In genomic region chr19:55304279-55304978, GRCh38 we compare ENCODE assay signal across 10 cellular contexts. TPM values are rescaled to one million over a fixed set of nuclear protein-coding genes. Genes with fewer than 3 reads are reported as not detected.
A peak's percentile ranks its signal among the peaks of the same experiment; 100 is the strongest.
DNase-seq lines count a peak whose midpoint lies in the region; TF ChIP-seq lines count a peak whose summit lies in the region.
"Had no signal": no experiment of that assay in that cellular context is flagged by ENCODE, and none has a peak within 500 bp of the region (broad histone marks: within the 10 kb centered on the region; RNA-seq: fewer than 3 reads in every experiment).

No MANE protein-coding gene starts in this region.

- no peaks in the 10 kb centered on the region for H3K27me3 Mint-ChIP-seq in activated T-helper 2 cell treated with anti-CD3 and anti-CD28 coated beads, Interferon-gamma antibody, Interleukin-2, Interleukin-4, amounts not matched to agents 10 μg/mL and 5 μg/mL and 100 μg/mL, durations not matched to agents 14 hours and 24 hours and 36 hours (ENCODE audit: low read depth)
- H3K27me3 Mint-ChIP-seq: brain had no signal

- H3K36me3 ChIP-seq in BE2C (peaks cover 39% of the 10 kb centered on the region), suprapubic skin (no peaks in the 10 kb centered on the region)

- no peak for TF ChIP-seq EP300 in suprapubic skin (IDR thresholded peaks at IDR 0.05)

- POLR2A ChIA-PET in GM10248 (lab: Yijun Ruan, JAX): no interaction called here

- intact Hi-C loops in activated T-helper 2 cell treated with anti-CD3 and anti-CD28 coated beads, Interferon-gamma antibody, Interleukin-2, Interleukin-4, amounts not matched to agents 10 μg/mL and 5 μg/mL and 100 μg/mL, durations not matched to agents 14 hours and 24 hours and 36 hours (cut with micrococcal nuclease): loop anchor here (5.0 kb wide), 1 partner anchor 83 kb away; the partner anchor contains the start of gene RPL28

- peaks cover 4% of the 10 kb centered on the region for H3K4me1 Mint-ChIP-seq in activated T-helper 2 cell treated with anti-CD3 and anti-CD28 coated beads, Interferon-gamma antibody, Interleukin-2, Interleukin-4, amounts not matched to agents 10 μg/mL and 5 μg/mL and 100 μg/mL, durations not matched to agents 14 hours and 24 hours and 36 hours (ENCODE audit: low read depth)

- CTCF ChIA-PET in GM10248 (lab: Yijun Ruan, JAX): interaction anchor here (3.5 kb wide), 1 partner anchor 79 kb away, joined by 19 read pairs; the partner anchor contains the start of gene TMEM238

- no peak overlapping the region for H3K4me3 ChIP-seq in BE2C (ENCODE audit: low read depth, low read length)
- H3K4me3 ChIP-seq in fibroblast of villous mesenchyme (ENCODE audit: low read depth, low read length): no peak overlapping the region
- H3K4me3 ChIP-seq in suprapubic skin: no peak overlapping the region

- TF ChIP-seq POLR2A in suprapubic skin (IDR thresholded peaks at IDR 0.05): no peak

- no peaks in the 10 kb centered on the region for H3K27me3 ChIP-seq in BE2C
- H3K27me3 ChIP-seq in suprapubic skin: no peaks in the 10 kb centered on the region

- peak; percentile 74 for DNase-seq in BE2C
- DNase-seq in GM10248 (ENCODE audit: extremely low spot score): peak; percentile 54
- DNase-seq in OCI-M1 (lab: John Stamatoyannopoulos, UW): peak; percentile 63
- DNase-seq in fibroblast of villous mesenchyme (ENCODE audit: low read depth): peak; percentile 48
- DNase-seq in activated T-helper 2 cell treated with anti-CD3 and anti-CD28 coated beads, Interferon-gamma antibody, Interleukin-2, Interleukin-4, amounts not matched to agents 10 μg/mL and 5 μg/mL and 100 μg/mL, durations not matched to agents 14 hours and 24 hours and 36 hours (ENCODE audit: low spot score): no peak
- no peak for DNase-seq in NCI-H446 (lab: John Stamatoyannopoulos, UW)
- DNase-seq in suprapubic skin (ENCODE audit: low spot score in 2 of 2): no peak
- no peak for DNase-seq in hepatic stellate cell (ENCODE audit: low spot score)

- no peaks in the 10 kb centered on the region; the same call in 1 of the 2 replicates for H3K4me1 ChIP-seq in BE2C
- H3K4me1 ChIP-seq in suprapubic skin: peaks cover 12% of the 10 kb centered on the region

- TF ChIP-seq CTCF in BE2C (IDR thresholded peaks at IDR 0.05; ENCODE audit: low read depth, low read length) (no peak), GM10248 (IDR thresholded peaks at IDR 0.05; ENCODE audit: control extremely low read depth, extremely low read depth, low read depth, missing control alignments) (no peak), fibroblast of villous mesenchyme (IDR thresholded peaks at IDR 0.05; ENCODE audit: insufficient read depth, low read depth, low read length) (no peak), suprapubic skin (IDR thresholded peaks at IDR 0.05) (no peak)

- H3K27ac ChIP-seq in suprapubic skin: no peak overlapping the region

- 90% methylated on average over 4 of the region's 39 CpGs for WGBS in suprapubic skin

- H3K9me3 ChIP-seq in BE2C (no peaks in the 10 kb centered on the region), suprapubic skin (no peaks in the 10 kb centered on the region)

- no peak overlapping the region for H3K4me3 Mint-ChIP-seq in activated T-helper 2 cell treated with anti-CD3 and anti-CD28 coated beads, Interferon-gamma antibody, Interleukin-2, Interleukin-4, amounts not matched to agents 10 μg/mL and 5 μg/mL and 100 μg/mL, durations not matched to agents 14 hours and 24 hours and 36 hours (ENCODE audit: low read depth)
- H3K4me3 Mint-ChIP-seq: brain, mesothelial cell of epicardium had no signal

- peaks cover 3% of the 10 kb centered on the region for H3K36me3 Mint-ChIP-seq in activated T-helper 2 cell treated with anti-CD3 and anti-CD28 coated beads, Interferon-gamma antibody, Interleukin-2, Interleukin-4, amounts not matched to agents 10 μg/mL and 5 μg/mL and 100 μg/mL, durations not matched to agents 14 hours and 24 hours and 36 hours (ENCODE audit: low read depth)

- no peaks in the 10 kb centered on the region for H3K9me3 Mint-ChIP-seq in activated T-helper 2 cell treated with anti-CD3 and anti-CD28 coated beads, Interferon-gamma antibody, Interleukin-2, Interleukin-4, amounts not matched to agents 10 μg/mL and 5 μg/mL and 100 μg/mL, durations not matched to agents 14 hours and 24 hours and 36 hours
- H3K9me3 Mint-ChIP-seq: mesothelial cell of epicardium had no signal

- H3K27ac Mint-ChIP-seq in activated T-helper 2 cell treated with anti-CD3 and anti-CD28 coated beads, Interferon-gamma antibody, Interleukin-2, Interleukin-4, amounts not matched to agents 10 μg/mL and 5 μg/mL and 100 μg/mL, durations not matched to agents 14 hours and 24 hours and 36 hours: no peak overlapping the region
- H3K27ac Mint-ChIP-seq: mesothelial cell of epicardium had no signal

RNA-seq across cellular contexts. Expression of gene BRSK1, which starts 20.6 kb away (rescaled TPM):
- polyA plus RNA-seq in BE2C (2012; ENCODE audit: insufficient read depth, insufficient read length, low read depth): 51.3 TPM
- total RNA-seq in fibroblast of villous mesenchyme (5.6 and 6.1 TPM in 2 replicates), suprapubic skin (1 to 10 TPM in 3 of 4 donors, under 1 TPM in 1; 0.68 to 2.3 (median 1.6) TPM)
- 5.8 and 6.0 TPM in 2 replicates for total RNA-seq in activated T-helper 2 cell treated with anti-CD3 and anti-CD28 coated beads, Interferon-gamma antibody, Interleukin-2, Interleukin-4, amounts not matched to agents 10 μg/mL and 5 μg/mL and 100 μg/mL, durations not matched to agents 14 hours and 24 hours and 36 hours

RNA-seq across cellular contexts. Expression of gene TMEM150B, which starts 20.7 kb away (rescaled TPM):
- polyA plus RNA-seq in BE2C (2012; ENCODE audit: insufficient read depth, insufficient read length, low read depth): not detected
- total RNA-seq in fibroblast of villous mesenchyme (not detected in 2 replicates), suprapubic skin (not detected)
- total RNA-seq in activated T-helper 2 cell treated with anti-CD3 and anti-CD28 coated beads, Interferon-gamma antibody, Interleukin-2, Interleukin-4, amounts not matched to agents 10 μg/mL and 5 μg/mL and 100 μg/mL, durations not matched to agents 14 hours and 24 hours and 36 hours: 0.41 and 0.46 TPM in 2 replicates
- total RNA-seq: mesothelial cell of epicardium had no signal

RNA-seq across cellular contexts. Expression of gene HSPBP1, which starts 24.5 kb away (rescaled TPM):
- 132 TPM for polyA plus RNA-seq in BE2C (2012; ENCODE audit: insufficient read depth, insufficient read length, low read depth)
- total RNA-seq in fibroblast of villous mesenchyme (25.0 and 31.9 TPM in 2 replicates), suprapubic skin (10 to 100 TPM; 17.9 to 46.7 (median 36.7) TPM)
- 59.0 and 59.3 TPM in 2 replicates for total RNA-seq in activated T-helper 2 cell treated with anti-CD3 and anti-CD28 coated beads, Interferon-gamma antibody, Interleukin-2, Interleukin-4, amounts not matched to agents 10 μg/mL and 5 μg/mL and 100 μg/mL, durations not matched to agents 14 hours and 24 hours and 36 hours

RNA-seq across cellular contexts. Expression of gene KMT5C, which starts 35.2 kb away (rescaled TPM):
- polyA plus RNA-seq in BE2C (2012; ENCODE audit: insufficient read depth, insufficient read length, low read depth): 24.8 TPM
- total RNA-seq in fibroblast of villous mesenchyme (6.9 and 8.7 TPM in 2 replicates), suprapubic skin (10 to 100 TPM; 17.3 to 61.8 (median 39.1) TPM)
- total RNA-seq in activated T-helper 2 cell treated with anti-CD3 and anti-CD28 coated beads, Interferon-gamma antibody, Interleukin-2, Interleukin-4, amounts not matched to agents 10 μg/mL and 5 μg/mL and 100 μg/mL, durations not matched to agents 14 hours and 24 hours and 36 hours: 34.3 and 35.3 TPM in 2 replicates

RNA-seq across cellular contexts. Expression of gene PPP6R1, which starts 45.6 kb away (rescaled TPM):
- polyA plus RNA-seq in BE2C (2012; ENCODE audit: insufficient read depth, insufficient read length, low read depth): 140 TPM
- 35.1 and 38.9 TPM in 2 replicates for total RNA-seq in fibroblast of villous mesenchyme
- total RNA-seq in activated T-helper 2 cell treated with anti-CD3 and anti-CD28 coated beads, Interferon-gamma antibody, Interleukin-2, Interleukin-4, amounts not matched to agents 10 μg/mL and 5 μg/mL and 100 μg/mL, durations not matched to agents 14 hours and 24 hours and 36 hours: 180 and 183 TPM in 2 replicates
- 10 to 100 TPM; 49.0 to 56.2 (median 51.3) TPM for total RNA-seq in suprapubic skin

Comparison
In these comparisons a context has a peak if more than half of its experiments do, and no peak if none do; other contexts are left out.
1. DNase-seq: peak in BE2C (single experiment), GM10248 (single experiment), OCI-M1 (single experiment) and fibroblast of villous mesenchyme (single experiment); none in activated T-helper 2 cell treated with anti-CD3 and anti-CD28 coated beads, Interferon-gamma antibody, Interleukin-2, Interleukin-4, amounts not matched to agents 10 μg/mL and 5 μg/mL and 100 μg/mL, durations not matched to agents 14 hours and 24 hours and 36 hours (single experiment), NCI-H446 (0 of 2), suprapubic skin (0 of 2) and hepatic stellate cell (single experiment).